Comparison of ENCODE assay signal across 8 cellular contexts in the genomic region with DNA sequence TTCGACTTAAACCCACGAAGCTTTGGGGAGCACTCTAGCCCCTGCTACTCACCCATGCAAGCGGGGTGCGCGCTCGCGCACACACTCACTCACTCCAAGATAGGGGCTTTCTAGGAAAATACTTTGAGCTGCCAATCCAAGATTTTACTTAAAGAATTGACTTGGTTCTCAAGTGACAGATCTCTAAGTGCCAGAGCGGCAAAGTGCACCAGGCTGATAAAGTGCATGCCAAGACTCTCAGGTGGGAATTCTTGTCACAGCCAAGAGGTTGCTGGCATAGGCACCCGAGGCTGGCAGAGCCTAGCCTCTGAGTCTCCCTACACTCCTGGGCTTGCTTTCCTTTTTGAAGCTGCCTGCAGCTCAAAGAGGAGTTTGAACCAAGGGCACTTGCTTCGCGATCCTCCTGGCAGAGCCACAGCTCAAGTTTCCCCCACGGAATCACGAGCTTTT. TPM values are rescaled to one million over a fixed set of nuclear protein-coding genes. Genes with fewer than 3 reads are reported as not detected.
A peak's percentile ranks its signal among the peaks of the same experiment; 100 is the strongest.
DNase-seq lines count a peak whose midpoint lies in the region; ATAC-seq and TF ChIP-seq lines count a peak whose summit lies in the region.

No MANE protein-coding gene starts in this region.

- H3K9me3 ChIP-seq in ascending aorta: no peaks in the 10 kb centered on the region
- no peaks in the 10 kb centered on the region for H3K9me3 ChIP-seq in thyroid gland

- peak overlapping the region; percentile 81 for H3K4me3 Mint-ChIP-seq in activated naive CD4-positive, alpha-beta T cell treated with anti-CD3 and anti-CD28 coated beads for 36 hours

- peaks cover 0 to 13% of the 10 kb centered on the region in 2 donors for H3K4me1 ChIP-seq in ascending aorta
- peaks cover 37 to 43% of the 10 kb centered on the region in 2 donors for H3K4me1 ChIP-seq in thyroid gland

- ATAC-seq in GM21723 (IDR thresholded peaks at IDR 0.05; ENCODE audit: unreplicated experiment): no peak

- H3K27me3 ChIP-seq in ascending aorta (no peaks in the 10 kb centered on the region), thyroid gland (no peaks in the 10 kb centered on the region)

- TF ChIP-seq CTCF in ascending aorta (IDR thresholded peaks at IDR 0.05): no peak
- TF ChIP-seq CTCF in thyroid gland (IDR thresholded peaks at IDR 0.05): no peak

- H3K36me3 Mint-ChIP-seq in activated naive CD4-positive, alpha-beta T cell treated with anti-CD3 and anti-CD28 coated beads for 36 hours (ENCODE audit: low read depth): no peaks in the 10 kb centered on the region

- DNase-seq in activated naive CD4-positive, alpha-beta T cell treated with anti-CD3 and anti-CD28 coated beads for 36 hours: no peak
- no peak for DNase-seq in activated naive CD4-positive, alpha-beta T cell (lab: John Stamatoyannopoulos, UW)
- DNase-seq in ascending aorta (ENCODE audit: low spot score in 2 of 2) (no peak), kidney tubule cell (ENCODE audit: low spot score) (peak; percentile 65), thyroid gland (no peak), dermis blood vessel endothelial cell (no peak), D341Med (ENCODE audit: low spot score) (no peak)

- CTCF ChIA-PET in activated naive CD4-positive, alpha-beta T cell treated with anti-CD3 and anti-CD28 coated beads for 36 hours (lab: Charles Lee): interaction anchor here (0.7 to 8.2 kb wide), 6 partner anchors 15 to 544 kb away, joined by 3 to 102 read pairs (median 6); no protein-coding TSS in a partner anchor

- peak overlapping the region; percentile 78 to 86 for H3K27ac ChIP-seq in ascending aorta
- H3K27ac ChIP-seq in thyroid gland: peak overlapping the region; percentile 88 to 97 (median 88)

- peak overlapping the region; percentile 69 to 85 for H3K4me3 ChIP-seq in ascending aorta
- H3K4me3 ChIP-seq in thyroid gland (replicated peaks in 1 of 3): peak overlapping the region; percentile 24 to 55 (median 38)

- intact Hi-C loops in activated naive CD4-positive, alpha-beta T cell treated with anti-CD3 and anti-CD28 coated beads for 36 hours (cut with micrococcal nuclease): loop anchor here (10.0 kb wide), 1 partner anchor 938 kb away; no protein-coding TSS in a partner anchor
- intact Hi-C loops in ascending aorta (cut with DNase I): loop anchor here (10.0 kb wide), 1 partner anchor 438 kb away; no protein-coding TSS in a partner anchor
- intact Hi-C loops in thyroid gland (cut with DNase I): no loop called here

- 15 to 31% methylated on average over 10 to 11 of the region's 13 CpGs for WGBS in thyroid gland, 2 donors

- H3K4me1 Mint-ChIP-seq in activated naive CD4-positive, alpha-beta T cell treated with anti-CD3 and anti-CD28 coated beads for 36 hours (ENCODE audit: low read depth): peaks cover 39% of the 10 kb centered on the region

- H3K9me3 Mint-ChIP-seq in activated naive CD4-positive, alpha-beta T cell treated with anti-CD3 and anti-CD28 coated beads for 36 hours: no peaks in the 10 kb centered on the region

- H3K27ac Mint-ChIP-seq in activated naive CD4-positive, alpha-beta T cell treated with anti-CD3 and anti-CD28 coated beads for 36 hours: no peak overlapping the region

- no peak for TF ChIP-seq POLR2A in thyroid gland (IDR thresholded peaks at IDR 0.05)

- peaks cover 42% of the 10 kb centered on the region for H3K27me3 Mint-ChIP-seq in activated naive CD4-positive, alpha-beta T cell treated with anti-CD3 and anti-CD28 coated beads for 36 hours (ENCODE audit: low read depth)

- H3K36me3 ChIP-seq in ascending aorta (no peaks in the 10 kb centered on the region), thyroid gland (no peaks in the 10 kb centered on the region)

RNA-seq across cellular contexts. Expression of gene ADM, which starts 2.6 kb away (rescaled TPM):
- under 1 TPM; 0.31 to 0.40 TPM for total RNA-seq in activated naive CD4-positive, alpha-beta T cell treated with anti-CD3 and anti-CD28 coated beads for 36 hours
- total RNA-seq in ascending aorta (56.8 TPM), thyroid gland (10 to 100 TPM in 3 of 4 donors, 1 to 10 TPM in 1; 8.0 to 69.1 (median 20.5) TPM), dermis blood vessel endothelial cell (308 and 569 TPM in 2 replicates)

RNA-seq across cellular contexts. Expression of gene SBF2, which starts 8.3 kb away (rescaled TPM):
- total RNA-seq in activated naive CD4-positive, alpha-beta T cell treated with anti-CD3 and anti-CD28 coated beads for 36 hours: 1 to 10 TPM; 8.7 to 9.9 TPM
- total RNA-seq in ascending aorta: 34.5 TPM
- total RNA-seq in thyroid gland: 10 to 100 TPM; 67.5 to 92.9 (median 71.6) TPM
- total RNA-seq in dermis blood vessel endothelial cell: 49.9 and 57.9 TPM in 2 replicates

Comparison
In these comparisons a context has a peak if more than half of its experiments do, and no peak if none do; other contexts are left out.
1. RNA of gene ADM, which starts 2.6 kb away (total RNA-seq): 308 to 569 TPM in dermis blood vessel endothelial cell, 56.8 TPM in ascending aorta (single experiment) and 8.0 to 69.1 TPM in thyroid gland; 0.31 to 0.40 TPM in activated naive CD4-positive, alpha-beta T cell treated with anti-CD3 and anti-CD28 coated beads for 36 hours; every median in the first group is over 4 times any median in the second.